17 cellular contexts compared by ENCODE assay signal in the genomic region with DNA sequence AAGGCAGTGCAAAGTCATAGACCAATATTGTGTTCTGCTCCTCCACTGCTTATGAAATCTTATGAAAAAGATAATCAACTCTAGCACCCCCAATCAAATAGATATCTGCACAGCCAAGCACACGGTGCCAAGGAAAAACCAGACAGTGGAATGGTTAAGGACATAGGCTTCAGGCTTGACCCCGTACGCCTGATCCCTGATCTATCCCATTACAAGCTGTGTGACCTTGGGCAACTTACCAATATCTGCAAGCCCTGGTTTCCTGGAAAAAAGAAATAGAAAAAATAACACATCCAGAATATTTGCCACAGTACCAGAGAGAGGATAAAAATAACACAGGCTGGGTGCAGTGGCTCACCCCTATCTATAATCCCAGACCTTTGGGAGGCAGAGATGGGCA. TPM values are rescaled to one million over a fixed set of nuclear protein-coding genes. Genes with fewer than 3 reads are reported as not detected.
DNase-seq lines count a peak whose midpoint lies in the region; ATAC-seq and TF ChIP-seq lines count a peak whose summit lies in the region.
"Had no signal": no experiment of that assay in that cellular context is flagged by ENCODE, and none has a peak within 500 bp of the region (broad histone marks: within the 10 kb centered on the region; RNA-seq: fewer than 3 reads in every experiment).

No MANE protein-coding gene starts in this region.

- no peak overlapping the region for H3K4me3 ChIP-seq in BLaER1 treated with 17β-estradiol and CSF1 and Interleukin-3, amounts not matched to agents 10 nM and 100 nM
- no peak overlapping the region for H3K4me3 ChIP-seq in body of pancreas
- no peak overlapping the region for H3K4me3 ChIP-seq in right lobe of liver
- no peak overlapping the region for H3K4me3 ChIP-seq in testis

- WGBS in body of pancreas, 2 donors, result 9 to 12% methylated on average over 3 of the region's 3 CpGs
- 14% methylated on average over 3 of the region's 3 CpGs for WGBS in right lobe of liver (ENCODE audit: insufficient coverage, low coverage, low lambda C conversion rate, missing lambda C conversion rate)
- WGBS in testis, 2 donors, result 30 to 41% methylated on average over 3 of the region's 3 CpGs

- intact Hi-C loops in body of pancreas (cut with DNase I) (loop anchor here (5.0 kb wide), 1 partner anchor 52 kb away; no protein-coding TSS in a partner anchor), right lobe of liver (cut with DNase I) (no loop called here), testis (cut with DNase I; ENCODE audit: low total_unique reads) (no loop called here)

- TF ChIP-seq CTCF in body of pancreas (IDR thresholded peaks at IDR 0.05), result no peak
- TF ChIP-seq CTCF in right lobe of liver (IDR thresholded peaks at IDR 0.05), result no peak
- TF ChIP-seq CTCF in testis (IDR thresholded peaks at IDR 0.05), result no peak

- H4K20me1 ChIP-seq in BLaER1 treated with 17β-estradiol and CSF1 and Interleukin-3, amounts not matched to agents 10 nM and 100 nM, result peaks cover 0 to 79% (median 23%) of the 10 kb centered on the region in 11 experiments; a peak in 14 of 22 replicates

- ATAC-seq in body of pancreas (peak; percentile 64), right lobe of liver (peak; percentile 68 to 85 (median 71)), GM18505 (IDR thresholded peaks at IDR 0.05; ENCODE audit: unreplicated experiment) (no peak)
- ATAC-seq: CD8-positive, alpha-beta T cell had no signal

- peaks cover 18 to 68% (median 41%) of the 10 kb centered on the region in 11 experiments; a peak in 20 of 22 replicates for H3K36me3 ChIP-seq in BLaER1 treated with 17β-estradiol and CSF1 and Interleukin-3, amounts not matched to agents 10 nM and 100 nM
- H3K36me3 ChIP-seq in body of pancreas (replicated peaks in 1 of 2; ENCODE audit: insufficient read depth in 1 of 2, low read depth in 2 of 2) (no peaks in the 10 kb centered on the region), right lobe of liver (no peaks in the 10 kb centered on the region), testis (ENCODE audit: low read depth, missing control alignments) (no peaks in the 10 kb centered on the region)

- no peak for TF ChIP-seq POLR2A in body of pancreas (IDR thresholded peaks at IDR 0.05)
- no peak for TF ChIP-seq POLR2A in right lobe of liver (IDR thresholded peaks at IDR 0.05)
- TF ChIP-seq POLR2A in testis (IDR thresholded peaks at IDR 0.05), result no peak
- TF ChIP-seq POLR2A in GM18505 (IDR thresholded peaks at IDR 0.05; ENCODE audit: borderline replicate concordance, extremely low read depth, insufficient read depth, insufficient read length), result no peak

- no peak overlapping the region for H3K9ac ChIP-seq in BLaER1 treated with 17β-estradiol and CSF1 and Interleukin-3, amounts not matched to agents 10 nM and 100 nM

- DNase-seq in body of pancreas (peak; percentile 53 to 79 (median 58)), right lobe of liver (no peak), testis (peak; percentile 28), NCI-H1105 (lab: John Stamatoyannopoulos, UW) (no peak), cortex of kidney (lab: John Stamatoyannopoulos, UW) (no peak)
- DNase-seq: CD8-positive, alpha-beta T cell; COR-L47; DMS153; DND-41; GDM1; GOT3; H9; IMR-90 had no signal

- no peaks in the 10 kb centered on the region for H3K27me3 ChIP-seq in BLaER1 treated with 17β-estradiol and CSF1 and Interleukin-3, amounts not matched to agents 10 nM and 100 nM
- H3K27me3 ChIP-seq in body of pancreas (no peaks in the 10 kb centered on the region), right lobe of liver (no peaks in the 10 kb centered on the region), testis (no peaks in the 10 kb centered on the region)

- H3K4me2 ChIP-seq in BLaER1 treated with 17β-estradiol and CSF1 and Interleukin-3, amounts not matched to agents 10 nM and 100 nM, result peak overlapping the region in 9 of 11 experiments; percentile 72 to 88 (median 84); a peak in 18 of 22 replicates

- H3K9me3 ChIP-seq in BLaER1 treated with 17β-estradiol and CSF1 and Interleukin-3, amounts not matched to agents 10 nM and 100 nM (replicated peaks in 1 of 11), result peaks cover 0 to 15% (median 0%) of the 10 kb centered on the region in 11 experiments; a peak in 3 of 22 replicates
- H3K9me3 ChIP-seq in body of pancreas (no peaks in the 10 kb centered on the region), right lobe of liver (no peaks in the 10 kb centered on the region), testis (no peaks in the 10 kb centered on the region)

- H3K4me1 ChIP-seq in BLaER1 treated with 17β-estradiol and CSF1 and Interleukin-3, amounts not matched to agents 10 nM and 100 nM, result peaks cover 64 to 89% (median 79%) of the 10 kb centered on the region in 10 experiments
- H3K4me1 ChIP-seq in body of pancreas (peaks cover 94% of the 10 kb centered on the region), right lobe of liver (peaks cover 0 to 48% (median 25%) of the 10 kb centered on the region in 4 donors), testis (peaks cover 8% of the 10 kb centered on the region)

- peak overlapping the region in 8 of 11 experiments; percentile 44 to 72 (median 66); a peak in 10 of 22 replicates for H3K27ac ChIP-seq in BLaER1 treated with 17β-estradiol and CSF1 and Interleukin-3, amounts not matched to agents 10 nM and 100 nM
- H3K27ac ChIP-seq in body of pancreas (peak overlapping the region in 3 of 4 donors; percentile 18 to 69 (median 55)), right lobe of liver (peak overlapping the region in 2 of 3 donors; percentile 42 to 67), testis (no peak overlapping the region)
- H3K27ac ChIP-seq: HL-60 had no signal

RNA-seq across cellular contexts. Expression of a gene that starts 56.9 kb away (rescaled TPM):
- total RNA-seq in body of pancreas (100 to 1,000 TPM; 130 to 229 TPM), right lobe of liver (10 to 100 TPM; 24.9 to 55.5 (median 40.0) TPM), testis (10 to 100 TPM; 57.7 to 81.9 TPM)
- 54.0 TPM for polyA plus RNA-seq in testis (ENCODE audit: insufficient read depth, low read depth, low replicate concordance)
- total RNA-seq: B cell had no signal

Comparison
In these comparisons a context has a peak if more than half of its experiments do, and no peak if none do; other contexts are left out.
1. H3K27ac ChIP-seq: peak in BLaER1 treated with 17β-estradiol and CSF1 and Interleukin-3, amounts not matched to agents 10 nM and 100 nM (8 of 11), body of pancreas (3 of 4) and right lobe of liver (2 of 3); none in testis (0 of 2).
2. DNase-seq: peak in body of pancreas (4 of 4) and testis (single experiment); none in right lobe of liver (0 of 3), NCI-H1105 (single experiment) and cortex of kidney (single experiment).